12 cellular contexts compared by ENCODE assay signal in genomic region chr15:63763476-63764123, GRCh38.
DNase-seq lines count a peak whose midpoint lies in the region; ATAC-seq and FAIRE-seq lines count a peak whose summit lies in the region.
"Had no signal": no experiment of that assay in that cellular context is flagged by ENCODE, and none has a peak within 500 bp of the region (broad histone marks: within the 10 kb centered on the region; RNA-seq: fewer than 3 reads in every experiment).

No MANE protein-coding gene starts in this region.

- peaks cover 0 to 3% (median 2%) of the 10 kb centered on the region in 3 donors for H3K27me3 Mint-ChIP-seq in immature natural killer cell (ENCODE audit: low read depth in 3 of 3)

- peak; percentile 66 for FAIRE-seq in RCC 7860 (lab: Jason Lieb, UNC)

- ATAC-seq in GM21529 (IDR thresholded peaks at IDR 0.05; ENCODE audit: unreplicated experiment), result peak; percentile 45
- ATAC-seq in HG02970 (IDR thresholded peaks at IDR 0.05; ENCODE audit: low FRiP score, unreplicated experiment), result no peak
- no peak for ATAC-seq in GM18870 (IDR thresholded peaks at IDR 0.05; ENCODE audit: unreplicated experiment)
- ATAC-seq: upper lobe of right lung had no signal

- no peak overlapping the region for H3K4me3 ChIP-seq in MG63
- H3K4me3 ChIP-seq: upper lobe of right lung had no signal

- H3K27ac Mint-ChIP-seq in immature natural killer cell, result peak overlapping the region; percentile 59 to 90 (median 86)

- peak overlapping the region; percentile 0 to 76 (median 58) for H3K4me3 Mint-ChIP-seq in immature natural killer cell

- peaks cover 46 to 75% of the 10 kb centered on the region in 2 donors for H3K4me1 Mint-ChIP-seq in immature natural killer cell

- peaks cover 4 to 18% (median 9%) of the 10 kb centered on the region in 3 donors for H3K36me3 Mint-ChIP-seq in immature natural killer cell

- H3K27me3 ChIP-seq in MG63, result no peaks in the 10 kb centered on the region
- H3K27me3 ChIP-seq: upper lobe of right lung had no signal

- DNase-seq in ELR (ENCODE audit: low read depth), result peak; percentile 82
- DNase-seq in RCC 7860 (ENCODE audit: low spot score), result peak; percentile 47
- peak; percentile 41 to 64 (median 47) for DNase-seq in immature natural killer cell
- no peak for DNase-seq in DMS53 (lab: John Stamatoyannopoulos, UW)
- no peak for DNase-seq in MG63
- DNase-seq: H7; Karpas-422; stimulated activated CD4-positive, alpha-beta T cell treated with anti-CD3 and anti-CD28 coated beads, Interleukin-12 subunit alpha, Interleukin-12 subunit beta, amount 100 ng/mL, for 4 hours; upper lobe of right lung had no signal

- no peaks in the 10 kb centered on the region for H3K9me3 Mint-ChIP-seq in immature natural killer cell

- H3K36me3 ChIP-seq in MG63, result no peaks in the 10 kb centered on the region; the same call in 1 of the 2 replicates

- no peaks in the 10 kb centered on the region for H3K9me3 ChIP-seq in MG63
- H3K9me3 ChIP-seq: upper lobe of right lung had no signal

Comparison
In these comparisons a context has a peak if more than half of its experiments do, and no peak if none do; other contexts are left out.
1. DNase-seq: peak in ELR (single experiment), RCC 7860 (single experiment) and immature natural killer cell (3 of 3); none in DMS53 (single experiment) and MG63 (single experiment).